ENCODE assay signal across 19 cellular contexts in genomic region chr18:45009766-45010165, GRCh38.
DNase-seq lines count a peak whose midpoint lies in the region; ATAC-seq and TF ChIP-seq lines count a peak whose summit lies in the region.
"Had no signal": no experiment of that assay in that cellular context is flagged by ENCODE, and none has a peak within 500 bp of the region (broad histone marks: within the 10 kb centered on the region; RNA-seq: fewer than 3 reads in every experiment).

No MANE protein-coding gene starts in this region.

- H3K27ac Mint-ChIP-seq in effector memory CD8-positive, alpha-beta T cell = peak overlapping the region; percentile 45 to 87
- H3K27ac Mint-ChIP-seq in progenitor cell of endocrine pancreas (peak overlapping the region; percentile 93), chondrocyte (ENCODE audit: unreplicated experiment) (no peak overlapping the region)
- H3K27ac Mint-ChIP-seq: endodermal cell, HFFc6, T-helper 17 cell had no signal

- peak; percentile 15 for DNase-seq in HuH-7 (ENCODE audit: low spot score)
- no peak for DNase-seq in effector memory CD8-positive, alpha-beta T cell
- peak; percentile 14 for DNase-seq in progenitor cell of endocrine pancreas (ENCODE audit: low spot score, unreplicated experiment)
- no peak for DNase-seq in ACHN
- DNase-seq in chondrocyte (ENCODE audit: low spot score) = no peak
- DNase-seq: activated CD4-positive, alpha-beta T cell treated with anti-CD3 and anti-CD28 coated beads, Interleukin-2, amount 50 U/mL, for 4 hours; activated T-cell treated with anti-CD3 and anti-CD28 coated beads for 4 hours; endodermal cell; HFFc6; KBM-7; left colon; NCI-H187; NCI-H226; stimulated activated CD4-positive, alpha-beta T cell treated with anti-CD3 and anti-CD28 coated beads, Interleukin-2, amount 100 ng/mL, for 24 hours; stomach; T-helper 17 cell; transverse colon had no signal

- H3K4me1 Mint-ChIP-seq in effector memory CD8-positive, alpha-beta T cell (ENCODE audit: low read depth in 2 of 2) = peaks cover 22 to 28% of the 10 kb centered on the region in 2 donors
- peaks cover 45% of the 10 kb centered on the region for H3K4me1 Mint-ChIP-seq in progenitor cell of endocrine pancreas (ENCODE audit: low read depth)
- H3K4me1 Mint-ChIP-seq in chondrocyte (ENCODE audit: low read depth) = peaks cover 50% of the 10 kb centered on the region
- H3K4me1 Mint-ChIP-seq: endodermal cell had no signal

- peak overlapping the region in 1 of 2 donors; percentile 4 for H3K4me3 Mint-ChIP-seq in effector memory CD8-positive, alpha-beta T cell
- H3K4me3 Mint-ChIP-seq in progenitor cell of endocrine pancreas (ENCODE audit: low read depth) (peak overlapping the region; percentile 1), chondrocyte (ENCODE audit: unreplicated experiment) (no peak overlapping the region)
- H3K4me3 Mint-ChIP-seq: endodermal cell, HFFc6, T-helper 17 cell had no signal

- ATAC-seq in GM18502 (IDR thresholded peaks at IDR 0.05; ENCODE audit: poor library complexity, unreplicated experiment) (peak; percentile 41), HG02970 (IDR thresholded peaks at IDR 0.05; ENCODE audit: low FRiP score, unreplicated experiment) (no peak)
- no peak for ATAC-seq in effector memory CD8-positive, alpha-beta T cell (replicated peaks)
- ATAC-seq: left colon, T-helper 17 cell had no signal

- no peaks in the 10 kb centered on the region for H3K27me3 Mint-ChIP-seq in effector memory CD8-positive, alpha-beta T cell
- no peaks in the 10 kb centered on the region for H3K27me3 Mint-ChIP-seq in progenitor cell of endocrine pancreas
- no peaks in the 10 kb centered on the region for H3K27me3 Mint-ChIP-seq in chondrocyte (ENCODE audit: low read depth)

- H3K9me3 Mint-ChIP-seq in effector memory CD8-positive, alpha-beta T cell = no peaks in the 10 kb centered on the region
- H3K9me3 Mint-ChIP-seq in progenitor cell of endocrine pancreas (ENCODE audit: low read depth) = no peaks in the 10 kb centered on the region
- H3K9me3 Mint-ChIP-seq in chondrocyte (ENCODE audit: low read depth) = no peaks in the 10 kb centered on the region
- H3K9me3 Mint-ChIP-seq: endodermal cell, HFFc6 had no signal

- in situ Hi-C loops in ACHN (cut with HindIII; ENCODE audit: low pct_ligation_motif_present, low pct_unique_long_range_greater_than_20kb, low sequenced_read_pairs) = no loop called here

- H3K36me3 Mint-ChIP-seq in effector memory CD8-positive, alpha-beta T cell (ENCODE audit: insufficient read depth) = peaks cover 6% of the 10 kb centered on the region
- H3K36me3 Mint-ChIP-seq in progenitor cell of endocrine pancreas (ENCODE audit: insufficient read depth) (no peaks in the 10 kb centered on the region), chondrocyte (ENCODE audit: low read depth) (no peaks in the 10 kb centered on the region)

- TF ChIP-seq CTCF in progenitor cell of endocrine pancreas (IDR thresholded peaks at IDR 0.05; ENCODE audit: unreplicated experiment) = no peak
- no peak for TF ChIP-seq CTCF in chondrocyte (IDR thresholded peaks at IDR 0.05)

Comparison
In these comparisons a context has a peak if more than half of its experiments do, and no peak if none do; other contexts are left out.
1. DNase-seq: peak in HuH-7 (single experiment) and progenitor cell of endocrine pancreas (single experiment); none in effector memory CD8-positive, alpha-beta T cell (0 of 3), ACHN (single experiment) and chondrocyte (single experiment).